3 cellular contexts compared by ENCODE assay signal in genomic region chr16:82995286-82995926, GRCh38.
TF ChIP-seq lines count a peak whose summit lies in the region.

No MANE protein-coding gene starts in this region.

TF ChIP-seq in A549, 52 proteins besides CTCF, POLR2A, EP300 and RAD21:
- TF ChIP-seq CHD4 (IDR thresholded peaks at IDR 0.05; ENCODE audit: borderline replicate concordance) (no peak), MAZ (IDR thresholded peaks at IDR 0.05; ENCODE audit: borderline replicate concordance, low read depth, low read length) (no peak)

TF ChIP-seq in IMR-90, 13 proteins besides CTCF, POLR2A, EP300 and RAD21:
- TF ChIP-seq MXI1 (IDR thresholded peaks at IDR 0.05; ENCODE audit: borderline replicate concordance, low read depth, low read length) (no peak), RFX5 (IDR thresholded peaks at IDR 0.05; ENCODE audit: low read depth, low read length) (no peak), CHD1 (IDR thresholded peaks at IDR 0.05; ENCODE audit: low read depth, low read length) (no peak)
TF ChIP-seq in IMR-90: peak in this region for 0.

TF ChIP-seq in HepG2, 621 proteins besides CTCF, POLR2A, EP300 and RAD21:
- TF ChIP-seq ETV6 (CRISPR knock-in tag; conservative IDR thresholded peaks at IDR 0.05) (no peak), NFE2L2 (IDR thresholded peaks at IDR 0.05; ENCODE audit: low read length) (no peak), ZNF468 (CRISPR knock-in tag; IDR thresholded peaks at IDR 0.05) (no peak), AGO1 (IDR thresholded peaks at IDR 0.05; ENCODE audit: low read depth, low read length, poor library complexity, severe bottlenecking) (no peak), ZNF274 (CRISPR knock-in tag; IDR thresholded peaks at IDR 0.05) (no peak), ZNF746 (CRISPR knock-in tag; IDR thresholded peaks at IDR 0.05) (no peak), BORCS8-MEF2B (CRISPR knock-in tag; IDR thresholded peaks at IDR 0.05) (no peak), TSC22D2 (CRISPR knock-in tag; IDR thresholded peaks at IDR 0.05; ENCODE audit: borderline replicate concordance) (no peak), DZIP1 (CRISPR knock-in tag; IDR thresholded peaks at IDR 0.05) (no peak), SP2 (CRISPR knock-in tag; IDR thresholded peaks at IDR 0.05) (no peak), ZNF737 (CRISPR knock-in tag; IDR thresholded peaks at IDR 0.05; ENCODE audit: borderline replicate concordance) (no peak), DMAP1 (CRISPR knock-in tag; IDR thresholded peaks at IDR 0.05) (no peak), ELF3 (CRISPR knock-in tag; IDR thresholded peaks at IDR 0.05) (no peak)
